Comparison of ENCODE assay signal across 8 cellular contexts in the genomic region with DNA sequence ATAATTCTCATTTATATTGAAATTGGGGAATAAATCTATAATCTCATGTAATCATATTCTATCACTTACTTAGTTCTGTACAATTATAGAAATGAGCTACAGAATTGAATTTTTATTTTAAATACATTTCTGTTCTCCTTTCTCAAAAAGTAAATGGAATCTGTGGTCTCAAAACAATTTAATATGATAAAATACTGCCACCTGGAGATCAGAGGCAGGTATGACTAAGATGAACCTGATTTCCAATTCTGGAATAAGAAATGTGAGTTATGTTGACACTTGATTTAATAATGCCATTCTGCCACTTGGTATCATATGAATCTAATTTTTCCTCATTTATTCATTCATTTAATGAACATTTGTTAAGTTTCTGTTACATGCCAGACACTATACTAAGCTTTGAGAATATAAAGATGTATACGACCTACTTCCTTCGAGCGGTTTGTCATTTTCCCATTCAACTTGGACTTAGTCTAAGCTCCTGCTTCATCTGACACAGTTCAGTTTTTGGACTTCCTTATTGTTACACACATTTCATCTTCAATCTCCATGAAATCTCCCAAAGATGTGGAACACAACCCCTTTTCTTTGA. TPM values are rescaled to one million over a fixed set of nuclear protein-coding genes. Genes with fewer than 3 reads are reported as not detected.
DNase-seq lines count a peak whose midpoint lies in the region; ATAC-seq, FAIRE-seq and TF ChIP-seq lines count a peak whose summit lies in the region.

No MANE protein-coding gene starts in this region.

- H3K36me3 ChIP-seq in KMS-11 (ENCODE audit: insufficient read depth) = no peaks in the 10 kb centered on the region
- H3K36me3 ChIP-seq in SU-DHL-6 (ENCODE audit: low read length) = no peaks in the 10 kb centered on the region
- no peaks in the 10 kb centered on the region for H3K36me3 ChIP-seq in smooth muscle cell (ENCODE audit: low read depth)

- H3K9me3 ChIP-seq in SU-DHL-6 (ENCODE audit: insufficient read depth, low read length) = no peaks in the 10 kb centered on the region
- no peaks in the 10 kb centered on the region for H3K9me3 ChIP-seq in smooth muscle cell (replicated peaks; ENCODE audit: low read depth)

- H3K9ac ChIP-seq in KMS-11 (no peak overlapping the region), SU-DHL-6 (ENCODE audit: low read length) (no peak overlapping the region), smooth muscle cell (ENCODE audit: low read depth) (no peak overlapping the region)

- H3K27me3 ChIP-seq in KMS-11 (ENCODE audit: insufficient read depth, low read depth) = no peaks in the 10 kb centered on the region
- no peaks in the 10 kb centered on the region for H3K27me3 ChIP-seq in SU-DHL-6 (ENCODE audit: low read length)
- no peaks in the 10 kb centered on the region for H3K27me3 ChIP-seq in smooth muscle cell (ENCODE audit: low read depth)

- H3K79me2 ChIP-seq in KMS-11 (ENCODE audit: insufficient read depth, low read depth) (no peaks in the 10 kb centered on the region), SU-DHL-6 (ENCODE audit: insufficient read depth, low read length) (no peaks in the 10 kb centered on the region), smooth muscle cell (ENCODE audit: low read depth) (no peaks in the 10 kb centered on the region)

- peak; percentile 47 for DNase-seq in DMS 273 treated with DMSO at 0.1 percent for 48 hours (lab: John Stamatoyannopoulos, UW)
- DNase-seq in frontal cortex (ENCODE audit: low spot score in 2 of 2) = peak; percentile 10 to 39
- DNase-seq in smooth muscle cell (lab: John Stamatoyannopoulos, UW; ENCODE audit: unreplicated experiment) = no peak
- DNase-seq in activated T-cell treated with anti-CD3 and anti-CD28 coated beads, Interleukin-2, amount 50 U/mL, for 1 hour = no peak
- DNase-seq in stimulated activated CD4-positive, alpha-beta T cell treated with anti-CD3 and anti-CD28 coated beads, Interleukin-15, amount 100 ng/mL, for 24 hours = no peak

- H3K4me2 ChIP-seq in KMS-11 (no peak overlapping the region), SU-DHL-6 (ENCODE audit: low read depth, low read length, poor library complexity, severe bottlenecking) (no peak overlapping the region), smooth muscle cell (no peak overlapping the region)

- H3K4me3 ChIP-seq in KMS-11 (IDR thresholded peaks at IDR 0.05; ENCODE audit: insufficient read depth, low read depth, low read length) (no peak overlapping the region), SU-DHL-6 (ENCODE audit: insufficient read depth, low read length, poor library complexity, severe bottlenecking) (no peak overlapping the region), smooth muscle cell (no peak overlapping the region)

- ATAC-seq in GM21447 (IDR thresholded peaks at IDR 0.05; ENCODE audit: unreplicated experiment) = no peak

- H3K27ac ChIP-seq in KMS-11 (no peak overlapping the region), SU-DHL-6 (ENCODE audit: low read depth, low read length) (no peak overlapping the region), smooth muscle cell (ENCODE audit: low read depth) (peak overlapping the region; percentile 25)

- H3F3A ChIP-seq in SU-DHL-6 (ENCODE audit: insufficient read depth) (no peaks in the 10 kb centered on the region), smooth muscle cell (ENCODE audit: low read depth) (no peaks in the 10 kb centered on the region)

- no peaks in the 10 kb centered on the region for H3K4me1 ChIP-seq in KMS-11 (ENCODE audit: low read depth, poor library complexity, severe bottlenecking)
- H3K4me1 ChIP-seq in smooth muscle cell (ENCODE audit: low read depth) = peaks cover 7% of the 10 kb centered on the region

- peak; percentile 91 for FAIRE-seq in frontal cortex (lab: Jason Lieb, UNC)

- H3K9me2 ChIP-seq in SU-DHL-6 (replicated peaks; ENCODE audit: insufficient read depth, low read length) = no peaks in the 10 kb centered on the region

- H4K20me1 ChIP-seq in KMS-11 (ENCODE audit: insufficient read depth) = no peaks in the 10 kb centered on the region
- H4K20me1 ChIP-seq in SU-DHL-6 (ENCODE audit: low read depth, low read length) = no peaks in the 10 kb centered on the region
- H4K20me1 ChIP-seq in smooth muscle cell (ENCODE audit: low read depth) = no peaks in the 10 kb centered on the region

- H2AFZ ChIP-seq in KMS-11 (ENCODE audit: low read depth) (no peak overlapping the region), SU-DHL-6 (ENCODE audit: low read depth, low read length, severe bottlenecking) (no peak overlapping the region), smooth muscle cell (ENCODE audit: low read depth) (peak overlapping the region; percentile 53)

- TF ChIP-seq CTCF in KMS-11 (conservative IDR thresholded peaks at IDR 0.05; ENCODE audit: low read depth, low read length) (peak; percentile 73), SU-DHL-6 (IDR thresholded peaks at IDR 0.05; ENCODE audit: insufficient read depth, low read length, poor library complexity, severe bottlenecking) (peak; percentile 32), smooth muscle cell (IDR thresholded peaks at IDR 0.05; ENCODE audit: borderline replicate concordance, insufficient read depth, poor library complexity, severe bottlenecking) (peak; percentile 68)

- WGBS in smooth muscle cell (ENCODE audit: low lambda C conversion rate) = 72% methylated on average over 3 of the region's 3 CpGs

RNA-seq across cellular contexts. Expression of gene CCDC28A, which starts 7.6 kb away (rescaled TPM):
- total RNA-seq in frontal cortex = 8.6 TPM
- total RNA-seq in smooth muscle cell = 9.5 and 13.9 TPM in 2 replicates
- polyA plus RNA-seq in smooth muscle cell = 12.3 and 13.2 TPM in 2 replicates

RNA-seq across cellular contexts. Expression of gene ECT2L, which starts 29.9 kb away (rescaled TPM):
- 0.82 TPM for total RNA-seq in frontal cortex
- total RNA-seq in smooth muscle cell = not detected in 2 replicates
- 0.07 and 0.14 TPM in 2 replicates for polyA plus RNA-seq in smooth muscle cell

Comparison
In these comparisons a context has a peak if more than half of its experiments do, and no peak if none do; other contexts are left out.
1. DNase-seq: peak in DMS 273 treated with DMSO at 0.1 percent for 48 hours (single experiment) and frontal cortex (2 of 2); none in smooth muscle cell (single experiment), activated T-cell treated with anti-CD3 and anti-CD28 coated beads, Interleukin-2, amount 50 U/mL, for 1 hour (single experiment) and stimulated activated CD4-positive, alpha-beta T cell treated with anti-CD3 and anti-CD28 coated beads, Interleukin-15, amount 100 ng/mL, for 24 hours (single experiment).
2. Peak in every context shown above with its lines, with median percentiles within 50 percentile points of each other: CTCF ChIP-seq.